In the genomic region with DNA sequence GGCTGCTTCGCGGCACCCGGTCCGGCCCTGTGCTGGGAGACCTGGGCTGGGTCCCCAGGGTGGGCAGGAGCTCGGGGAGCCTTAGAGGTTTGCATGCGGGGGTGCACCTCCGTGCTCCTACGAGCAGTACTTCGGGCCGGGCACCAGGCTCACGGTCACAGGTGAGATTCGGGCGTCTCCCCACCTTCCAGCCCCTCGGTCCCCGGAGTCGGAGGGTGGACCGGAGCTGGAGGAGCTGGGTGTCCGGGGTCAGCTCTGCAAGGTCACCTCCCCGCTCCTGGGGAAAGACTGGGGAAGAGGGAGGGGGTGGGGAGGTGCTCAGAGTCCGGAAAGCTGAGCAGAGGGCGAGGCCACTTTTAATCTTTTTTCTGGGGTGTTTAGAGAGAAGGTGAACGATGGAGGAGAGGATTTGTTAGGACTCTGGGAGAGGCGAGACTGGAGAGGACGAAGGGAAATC, we compare ENCODE assay signal across 8 cellular contexts. TPM values are rescaled to one million over a fixed set of nuclear protein-coding genes. Genes with fewer than 3 reads are reported as not detected.
DNase-seq lines count a peak whose midpoint lies in the region; ATAC-seq and TF ChIP-seq lines count a peak whose summit lies in the region.

No MANE protein-coding gene starts in this region.

- H3K4me3 ChIP-seq in GM12865 (ENCODE audit: low read depth, low read length) (peak overlapping the region; percentile 69), iPS-11a (ENCODE audit: low read depth, low read length) (peak overlapping the region; percentile 49)

- TF ChIP-seq CTCF in GM12865 (IDR thresholded peaks at IDR 0.05; ENCODE audit: insufficient read depth, low read depth, low read length, missing control alignments), result no peak

- no peaks in the 10 kb centered on the region for H3K27me3 Mint-ChIP-seq in activated CD4-positive, alpha-beta memory T cell treated with anti-CD3 and anti-CD28 coated beads for 36 hours

- POLR2A ChIA-PET in activated CD4-positive, alpha-beta memory T cell treated with anti-CD3 and anti-CD28 coated beads for 36 hours (lab: Charles Lee), result interaction anchor here (1.0 to 17.9 kb wide), 12 partner anchors 11 to 496 kb away, joined by 3 to 517 read pairs (median 6); no protein-coding TSS in a partner anchor

- CTCF ChIA-PET in activated CD4-positive, alpha-beta memory T cell treated with anti-CD3 and anti-CD28 coated beads for 36 hours (lab: Charles Lee), result interaction anchor here (1.1 to 20.0 kb wide), 5 partner anchors 9 to 262 kb away, joined by 3 to 390 read pairs (median 17); no protein-coding TSS in a partner anchor

- intact Hi-C loops in activated CD4-positive, alpha-beta memory T cell treated with anti-CD3 and anti-CD28 coated beads for 36 hours (cut with micrococcal nuclease), result no loop called here

- peak; percentile 23 for DNase-seq in GM12865 (ENCODE audit: low read depth)
- no peak for DNase-seq in activated CD4-positive, alpha-beta memory T cell treated with anti-CD3 and anti-CD28 coated beads for 36 hours
- DNase-seq in stimulated activated naive CD8-positive, alpha-beta T cell treated with anti-CD3 and anti-CD28 coated beads, Interleukin-15, Interleukin-2, amounts not matched to agents 100 U/mL and 50 U/mL, for 24 hours, result peak; percentile 38
- DNase-seq in NCI-H187 treated with DMSO at 0.1 percent for 48 hours (lab: John Stamatoyannopoulos, UW), result no peak
- DNase-seq in DMS 273 (lab: John Stamatoyannopoulos, UW; ENCODE audit: unreplicated experiment), result no peak
- no peak for DNase-seq in NCI-H748 (lab: John Stamatoyannopoulos, UW; ENCODE audit: unreplicated experiment)

- ATAC-seq in HG02588 (IDR thresholded peaks at IDR 0.05; ENCODE audit: unreplicated experiment), result peak; percentile 28
- ATAC-seq in stimulated activated naive CD8-positive, alpha-beta T cell treated with anti-CD3 and anti-CD28 coated beads, Interleukin-15, Interleukin-2, amounts not matched to agents 100 U/mL and 50 U/mL, for 24 hours, result no peak

- peak overlapping the region; percentile 100 for H3K4me3 Mint-ChIP-seq in activated CD4-positive, alpha-beta memory T cell treated with anti-CD3 and anti-CD28 coated beads for 36 hours

- H3K27ac Mint-ChIP-seq in activated CD4-positive, alpha-beta memory T cell treated with anti-CD3 and anti-CD28 coated beads for 36 hours, result peak overlapping the region; percentile 100

- H3K9me3 Mint-ChIP-seq in activated CD4-positive, alpha-beta memory T cell treated with anti-CD3 and anti-CD28 coated beads for 36 hours, result no peaks in the 10 kb centered on the region

- H3K36me3 Mint-ChIP-seq in activated CD4-positive, alpha-beta memory T cell treated with anti-CD3 and anti-CD28 coated beads for 36 hours, result peaks cover 81% of the 10 kb centered on the region

- H3K4me1 Mint-ChIP-seq in activated CD4-positive, alpha-beta memory T cell treated with anti-CD3 and anti-CD28 coated beads for 36 hours (ENCODE audit: low read depth), result peaks cover 65% of the 10 kb centered on the region

RNA-seq across cellular contexts. Expression of gene PRSS2, which starts 26.6 kb away (rescaled TPM):
- not detected for total RNA-seq in activated CD4-positive, alpha-beta memory T cell treated with anti-CD3 and anti-CD28 coated beads for 36 hours

RNA-seq across cellular contexts. Expression of gene PRSS1, which starts 48.1 kb away (rescaled TPM):
- not detected for total RNA-seq in activated CD4-positive, alpha-beta memory T cell treated with anti-CD3 and anti-CD28 coated beads for 36 hours

RNA-seq across cellular contexts. Expression of gene EPHB6, which starts 57.5 kb away (rescaled TPM):
- 10 to 100 TPM in 1 of 2 experiments, 1 to 10 TPM in 1; 9.5 to 11.0 TPM for total RNA-seq in activated CD4-positive, alpha-beta memory T cell treated with anti-CD3 and anti-CD28 coated beads for 36 hours

Comparison
In these comparisons a context has a peak if more than half of its experiments do, and no peak if none do; other contexts are left out.
1. DNase-seq: peak in GM12865 (single experiment) and stimulated activated naive CD8-positive, alpha-beta T cell treated with anti-CD3 and anti-CD28 coated beads, Interleukin-15, Interleukin-2, amounts not matched to agents 100 U/mL and 50 U/mL, for 24 hours (single experiment); none in activated CD4-positive, alpha-beta memory T cell treated with anti-CD3 and anti-CD28 coated beads for 36 hours (single experiment), NCI-H187 treated with DMSO at 0.1 percent for 48 hours (single experiment), DMS 273 (single experiment) and NCI-H748 (single experiment).